In genomic region chr14:52086755-52087154, GRCh38 we compare ENCODE assay signal across 21 cellular contexts. TPM values are rescaled to one million over a fixed set of nuclear protein-coding genes. Genes with fewer than 3 reads are reported as not detected.
DNase-seq lines count a peak whose midpoint lies in the region; ATAC-seq, FAIRE-seq and TF ChIP-seq lines count a peak whose summit lies in the region.
"Had no signal": no experiment of that assay in that cellular context is flagged by ENCODE, and none has a peak within 500 bp of the region (broad histone marks: within the 10 kb centered on the region; RNA-seq: fewer than 3 reads in every experiment).

No MANE protein-coding gene starts in this region.

- no peak for TF ChIP-seq CTCF in mesothelial cell of epicardium (IDR thresholded peaks at IDR 0.05; ENCODE audit: unreplicated experiment)

- peak in 1 of 2 experiments; percentile 67 for DNase-seq in SJSA1 (ENCODE audit: low read depth in 1 of 2, low spot score in 2 of 2)
- DNase-seq in mesothelial cell of epicardium (ENCODE audit: low spot score in 2 of 2, unreplicated experiment in 2 of 2): no peak
- DNase-seq in NOMO-1 treated with dmso at 0.1 percent for 144 hours (lab: John Stamatoyannopoulos, UW; ENCODE audit: unreplicated experiment): no peak
- DNase-seq in ecto neural progenitor cell (ENCODE audit: low spot score): no peak
- DNase-seq: CD8-positive, alpha-beta T cell; DMS79 treated with DMSO at 0.1 percent for 48 hours; GDM1; HFFc6; Kasumi-1; NCI-H1105; NCI-H1694; NCI-H510A treated with DMSO at 0.1 percent for 48 hours; NCI-H82; PC-9 had no signal

- no peak for ATAC-seq in HG03108 (IDR thresholded peaks at IDR 0.05; ENCODE audit: unreplicated experiment)
- no peak for ATAC-seq in esophagus mucosa
- ATAC-seq: CD8-positive, alpha-beta T cell; GM12878 had no signal

- no peaks in the 10 kb centered on the region for H3K4me1 Mint-ChIP-seq in mesothelial cell of epicardium
- H3K4me1 Mint-ChIP-seq: IgD-negative memory B cell had no signal

- H3K4me3 ChIP-seq in SJSA1: no peak overlapping the region
- H3K4me3 ChIP-seq: BLaER1, GM12878, PC-9 had no signal

- peaks cover 1% of the 10 kb centered on the region for H3K27me3 Mint-ChIP-seq in mesothelial cell of epicardium (ENCODE audit: low read depth)

- peak; percentile 18 for FAIRE-seq in endometrium (lab: Jason Lieb, UNC)
- FAIRE-seq: GM12878, H54 had no signal

- H3K9me3 Mint-ChIP-seq in mesothelial cell of epicardium: peaks cover 18% of the 10 kb centered on the region

- H3K4me1 ChIP-seq in SJSA1 (replicated peaks): peaks cover 44% of the 10 kb centered on the region
- H3K4me1 ChIP-seq: BLaER1 had no signal

- H3K4me3 Mint-ChIP-seq in mesothelial cell of epicardium: no peak overlapping the region
- H3K4me3 Mint-ChIP-seq: CD8-positive, alpha-beta T cell; HFFc6; IgD-negative memory B cell had no signal

- H3K27ac Mint-ChIP-seq in mesothelial cell of epicardium: peak overlapping the region; percentile 48
- H3K27ac Mint-ChIP-seq: CD8-positive, alpha-beta T cell; HFFc6; IgD-negative memory B cell had no signal

- peak overlapping the region; percentile 53 for H3K27ac ChIP-seq in SJSA1
- H3K27ac ChIP-seq: BLaER1, PC-9 had no signal

- no peaks in the 10 kb centered on the region for H3K27me3 ChIP-seq in SJSA1 (replicated peaks)
- H3K27me3 ChIP-seq: BLaER1 had no signal

- H3K9me3 ChIP-seq in SJSA1 (replicated peaks): peaks cover 6% of the 10 kb centered on the region; the same call in 1 of the 2 replicates

- H3K36me3 Mint-ChIP-seq in mesothelial cell of epicardium: no peaks in the 10 kb centered on the region
- H3K36me3 Mint-ChIP-seq: CD8-positive, alpha-beta T cell had no signal

- no peaks in the 10 kb centered on the region for H3K36me3 ChIP-seq in SJSA1
- H3K36me3 ChIP-seq: BLaER1 had no signal

RNA-seq across cellular contexts. Expression of gene NID2, which starts 17.9 kb away (rescaled TPM):
- total RNA-seq in SJSA1 (2014; rRNA removed; shearing (Covaris generic)): 63.9 and 65.3 TPM in 2 replicates
- 103 to 124 TPM (median 120 TPM) in 3 replicates for total RNA-seq in mesothelial cell of epicardium
- 2.3 TPM for total RNA-seq in esophagus mucosa
- total RNA-seq: CD8-positive, alpha-beta T cell had no signal

Comparison
In these comparisons a context has a peak if more than half of its experiments do, and no peak if none do; other contexts are left out.
1. RNA of gene NID2, which starts 17.9 kb away (total RNA-seq): 103 to 124 TPM in mesothelial cell of epicardium and 63.9 to 65.3 TPM in SJSA1; 2.3 TPM in esophagus mucosa (single experiment); every median in the first group is over 10 times any median in the second.